Comparison of ENCODE assay signal across 18 cellular contexts in the genomic region with DNA sequence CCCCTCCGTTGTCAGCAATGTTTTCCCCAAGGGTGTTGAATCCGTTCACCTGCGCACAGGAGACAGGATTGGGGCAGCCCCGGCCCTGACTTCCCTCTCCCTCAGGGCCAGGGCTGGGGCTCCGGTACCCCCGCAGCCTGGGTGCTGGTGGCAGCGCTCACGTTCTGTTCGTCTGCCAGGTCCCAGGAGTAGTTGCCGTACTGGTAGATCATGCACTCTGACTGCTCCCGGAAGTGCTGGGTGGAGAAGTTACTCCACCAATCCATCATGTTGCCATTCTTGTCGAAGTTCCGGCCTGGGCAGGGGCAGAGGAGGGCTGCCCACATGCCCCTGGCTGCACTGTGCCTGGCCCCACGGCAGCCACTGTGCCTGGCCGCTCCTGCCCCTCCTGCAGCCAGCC. TPM values are rescaled to one million over a fixed set of nuclear protein-coding genes. Genes with fewer than 3 reads are reported as not detected.
DNase-seq lines count a peak whose midpoint lies in the region; ATAC-seq and TF ChIP-seq lines count a peak whose summit lies in the region.
"Had no signal": no experiment of that assay in that cellular context is flagged by ENCODE, and none has a peak within 500 bp of the region (broad histone marks: within the 10 kb centered on the region; RNA-seq: fewer than 3 reads in every experiment).

No MANE protein-coding gene starts in this region.

- H3K18ac ChIP-seq in neuronal stem cell (ENCODE audit: low read length): no peak overlapping the region

- H4K8ac ChIP-seq in neuronal stem cell (ENCODE audit: low read depth, low read length): no peak overlapping the region

- no peak overlapping the region for H2BK15ac ChIP-seq in neuronal stem cell (ENCODE audit: low read length)

- H4K20me1 ChIP-seq in SK-N-SH (ENCODE audit: insufficient read depth): no peaks in the 10 kb centered on the region

- H2BK12ac ChIP-seq in neuronal stem cell (ENCODE audit: low read length): no peak overlapping the region

- H3K9me3 Mint-ChIP-seq in activated naive CD8-positive, alpha-beta T cell treated with anti-CD3 and anti-CD28 coated beads, Interleukin-2, amount 10 ng/mL, durations not matched to agents 7 days and 5 days: no peaks in the 10 kb centered on the region

- H2AK5ac ChIP-seq in neuronal stem cell (ENCODE audit: low read depth, low read length): peak overlapping the region; percentile 70

- peak overlapping the region; percentile 73 for H3K4me3 Mint-ChIP-seq in activated naive CD8-positive, alpha-beta T cell treated with anti-CD3 and anti-CD28 coated beads, Interleukin-2, amount 10 ng/mL, durations not matched to agents 7 days and 5 days

- peaks cover 2% of the 10 kb centered on the region for H3K36me3 Mint-ChIP-seq in activated naive CD8-positive, alpha-beta T cell treated with anti-CD3 and anti-CD28 coated beads, Interleukin-2, amount 10 ng/mL, durations not matched to agents 7 days and 5 days

- TF ChIP-seq CTCF in SK-N-SH (IDR thresholded peaks at IDR 0.05): no peak
- no peak for TF ChIP-seq CTCF in LNCaP clone FGC (IDR thresholded peaks at IDR 0.05; ENCODE audit: control insufficient read depth, extremely low read depth, insufficient read depth)

- TF ChIP-seq RAD21 in SK-N-SH (IDR thresholded peaks at IDR 0.05; ENCODE audit: low read length): no peak

- no peak overlapping the region for H2BK120ac ChIP-seq in neuronal stem cell (ENCODE audit: low read depth, low read length)

- peak overlapping the region; percentile 38 for H3K14ac ChIP-seq in neuronal stem cell (ENCODE audit: low read length)

- H3K9me2 ChIP-seq in SK-N-SH: no peaks in the 10 kb centered on the region

- H4K91ac ChIP-seq in neuronal stem cell (ENCODE audit: low read depth, low read length, poor library complexity): peak overlapping the region; percentile 85

- no peak overlapping the region for H3K23ac ChIP-seq in neuronal stem cell (ENCODE audit: low read depth, low read length, poor library complexity)

- peaks cover 3% of the 10 kb centered on the region for H3K4me1 Mint-ChIP-seq in activated naive CD8-positive, alpha-beta T cell treated with anti-CD3 and anti-CD28 coated beads, Interleukin-2, amount 10 ng/mL, durations not matched to agents 7 days and 5 days

- H3K4me3 ChIP-seq in SK-N-SH (ENCODE audit: low read depth in 2 of 2, low read length in 1 of 2) (no peak overlapping the region), LNCaP clone FGC (ENCODE audit: low read depth, low read length) (peak overlapping the region; percentile 59), neuronal stem cell (ENCODE audit: low read length in 2 of 2) (no peak overlapping the region)
- H3K4me3 ChIP-seq: A549, heart left ventricle, SJCRH30, testis had no signal

- H3K9ac ChIP-seq in SK-N-SH (no peak overlapping the region), neuronal stem cell (ENCODE audit: low read depth, low read length, poor library complexity) (no peak overlapping the region)

- H3F3A ChIP-seq in SK-N-SH (replicated peaks; ENCODE audit: insufficient read depth): no peaks in the 10 kb centered on the region

- H3K36me3 ChIP-seq in SK-N-SH (replicated peaks in 1 of 2; ENCODE audit: control insufficient read depth in 1 of 2, insufficient read depth in 2 of 2, low read length in 1 of 2): peaks cover 0 to 5% of the 10 kb centered on the region in 2 experiments
- peaks cover 7 to 9% of the 10 kb centered on the region in 2 donors for H3K36me3 ChIP-seq in neuronal stem cell (replicated peaks in 1 of 2; ENCODE audit: control insufficient read depth in 2 of 2, insufficient read depth in 2 of 2, low read length in 2 of 2)
- H3K36me3 ChIP-seq: SJCRH30 had no signal

- H3K9me3 ChIP-seq in SK-N-SH (no peaks in the 10 kb centered on the region), neuronal stem cell (replicated peaks in 1 of 2; ENCODE audit: control insufficient read depth in 2 of 2, insufficient read depth in 1 of 2, low read depth in 1 of 2, low read length in 2 of 2) (peaks cover 0 to 14% of the 10 kb centered on the region in 2 donors)
- H3K9me3 ChIP-seq: A549, SJCRH30, testis had no signal

- H3K27ac ChIP-seq in SK-N-SH (ENCODE audit: low read depth in 2 of 2, low read length in 1 of 2): no peak overlapping the region
- H3K27ac ChIP-seq in neuronal stem cell (replicated peaks; ENCODE audit: low read length): no peak overlapping the region
- H3K27ac ChIP-seq: A549, heart left ventricle, HL-60, SJCRH30, testis had no signal

- peak overlapping the region; percentile 78 for H3K27ac Mint-ChIP-seq in activated naive CD8-positive, alpha-beta T cell treated with anti-CD3 and anti-CD28 coated beads, Interleukin-2, amount 10 ng/mL, durations not matched to agents 7 days and 5 days

- DNase-seq in SK-N-SH (peak; percentile 21), LNCaP clone FGC (ENCODE audit: low read depth) (peak; percentile 52), neuronal stem cell (ENCODE audit: low spot score) (no peak)
- DNase-seq in activated naive CD8-positive, alpha-beta T cell treated with anti-CD3 and anti-CD28 coated beads, Interleukin-2, amount 10 ng/mL, durations not matched to agents 7 days and 5 days: peak; percentile 31
- DNase-seq in NK-92 treated with Interleukin-12 subunit alpha and Interleukin-12 subunit beta, amount 100 ng/mL, for 24 hours (lab: John Stamatoyannopoulos, UW): no peak
- DNase-seq: activated CD4-positive, alpha-beta T cell treated with anti-CD3 and anti-CD28 coated beads, Interleukin-2, amount 50 U/mL, for 48 hours; anterior cingulate cortex; mesenchymal stem cell; MM.1S; SJCRH30; testis had no signal

- H3K27me3 Mint-ChIP-seq in activated naive CD8-positive, alpha-beta T cell treated with anti-CD3 and anti-CD28 coated beads, Interleukin-2, amount 10 ng/mL, durations not matched to agents 7 days and 5 days: no peaks in the 10 kb centered on the region

- H3K79me2 ChIP-seq in SK-N-SH (ENCODE audit: insufficient read depth): no peaks in the 10 kb centered on the region

- 79% methylated on average over 5 of the region's 15 CpGs for WGBS in SK-N-SH (ENCODE audit: low lambda C conversion rate)
- WGBS in neuronal stem cell (ENCODE audit: extremely low coverage in 2 of 2, insufficient read length in 2 of 2, insufficient replicate concordance in 1 of 2), 2 donors: no CpG with 5 or more reads among the region's 15 CpGs

- no peaks in the 10 kb centered on the region for H3K27me3 ChIP-seq in SK-N-SH (ENCODE audit: insufficient read depth)
- H3K27me3 ChIP-seq in neuronal stem cell (ENCODE audit: control insufficient read depth in 3 of 3, insufficient read depth in 3 of 3, low read depth in 1 of 3, low read length in 3 of 3): peaks cover 0 to 15% (median 0%) of the 10 kb centered on the region in 3 experiments
- H3K27me3 ChIP-seq: testis had no signal

- POLR2A ChIA-PET in SK-N-SH (lab: Yijun Ruan, JAX): no interaction called here
- POLR2A ChIA-PET in activated naive CD8-positive, alpha-beta T cell treated with anti-CD3 and anti-CD28 coated beads, Interleukin-2, amount 10 ng/mL, durations not matched to agents 7 days and 5 days (lab: Charles Lee): no interaction called here

- H2BK5ac ChIP-seq in neuronal stem cell (ENCODE audit: low read length): no peak overlapping the region

- H2AFZ ChIP-seq in SK-N-SH (ENCODE audit: low read depth) (no peak overlapping the region), neuronal stem cell (ENCODE audit: low read length) (no peak overlapping the region)

- H3K4me1 ChIP-seq in SK-N-SH (ENCODE audit: control insufficient read depth in 1 of 2, insufficient read depth in 2 of 2, low read depth in 1 of 2, low read length in 1 of 2) (peaks cover 0 to 19% of the 10 kb centered on the region in 2 experiments; a peak in 2 of 4 replicates), neuronal stem cell (ENCODE audit: control insufficient read depth in 2 of 2, insufficient read depth in 1 of 2, low read depth in 1 of 2, low read length in 2 of 2) (peaks cover 0 to 3% of the 10 kb centered on the region in 2 donors)
- H3K4me1 ChIP-seq: A549 had no signal

- peaks cover 8% of the 10 kb centered on the region for H3K79me1 ChIP-seq in neuronal stem cell (ENCODE audit: low read depth, low read length)

- no peak for ATAC-seq in SK-N-SH treated with all-trans-retinoic acid at 6 μM for 48 hours
- peak; percentile 53 for ATAC-seq in activated naive CD8-positive, alpha-beta T cell treated with anti-CD3 and anti-CD28 coated beads, Interleukin-2, amount 10 ng/mL, durations not matched to agents 7 days and 5 days (ENCODE audit: low read depth)
- ATAC-seq in GM21390 (IDR thresholded peaks at IDR 0.05; ENCODE audit: unreplicated experiment): no peak
- ATAC-seq in HG03565 (IDR thresholded peaks at IDR 0.05; ENCODE audit: unreplicated experiment): no peak
- ATAC-seq: A549, heart left ventricle had no signal

- no peak for TF ChIP-seq EP300 in SK-N-SH (IDR thresholded peaks at IDR 0.05; ENCODE audit: borderline replicate concordance in 1 of 2, low read depth in 1 of 2, low read length in 1 of 2)

- CTCF ChIA-PET in SK-N-SH (lab: Yijun Ruan, JAX): no interaction called here

- H3K4me2 ChIP-seq in SK-N-SH (no peak overlapping the region), neuronal stem cell (ENCODE audit: insufficient read depth, low read length, poor library complexity, severe bottlenecking) (peak overlapping the region; percentile 11)
- H3K4me2 ChIP-seq: A549 had no signal

- H3K4ac ChIP-seq in neuronal stem cell (ENCODE audit: low read length): no peak overlapping the region

TF ChIP-seq in SK-N-SH, 30 proteins besides CTCF, POLR2A, EP300 and RAD21 (continues in another document):
- no peak for TF ChIP-seq RXRA (IDR thresholded peaks at IDR 0.05; ENCODE audit: borderline replicate concordance, low read depth)

RNA-seq across cellular contexts. Expression of a gene that starts 6.1 kb away (rescaled TPM):
- polyA plus RNA-seq in SK-N-SH (2012; rRNA removed): 28.0 and 33.7 TPM in 2 replicates
- 13.0 and 22.1 TPM in 2 replicates for polyA plus RNA-seq in SK-N-SH (2012; cell fraction: cytosol; rRNA removed)
- 43.9 and 44.0 TPM in 2 replicates for polyA plus RNA-seq in SK-N-SH (2012; cell fraction: nucleus; rRNA removed)
- total RNA-seq in activated naive CD8-positive, alpha-beta T cell treated with anti-CD3 and anti-CD28 coated beads, Interleukin-2, amount 10 ng/mL, durations not matched to agents 7 days and 5 days: 10 to 100 TPM; 37.3 to 37.6 TPM
- polyA plus RNA-seq in neuronal stem cell (2013, experiment 1 of 2): 35.1 TPM
- polyA plus RNA-seq in neuronal stem cell (2013, experiment 2 of 2): 35.3 TPM

RNA-seq across cellular contexts. Expression of a gene that starts 36.5 kb away (rescaled TPM):
- 0.19 and 0.28 TPM in 2 replicates for polyA plus RNA-seq in SK-N-SH (2012; rRNA removed)
- polyA plus RNA-seq in SK-N-SH (2012; cell fraction: cytosol; rRNA removed): 0.03 and 0.08 TPM in 2 replicates
- polyA plus RNA-seq in SK-N-SH (2012; cell fraction: nucleus; rRNA removed): 0.61 and 0.96 TPM in 2 replicates
- total RNA-seq in activated naive CD8-positive, alpha-beta T cell treated with anti-CD3 and anti-CD28 coated beads, Interleukin-2, amount 10 ng/mL, durations not matched to agents 7 days and 5 days: 100 to 1,000 TPM; 131 to 134 TPM
- 1.1 TPM for polyA plus RNA-seq in neuronal stem cell (2013, experiment 1 of 2)
- 1.3 TPM for polyA plus RNA-seq in neuronal stem cell (2013, experiment 2 of 2)
- total RNA-seq: SJCRH30 had no signal

RNA-seq across cellular contexts. Expression of a gene that starts 40.1 kb away (rescaled TPM):
- polyA plus RNA-seq in SK-N-SH (2012; rRNA removed): 0.16 and 0.26 TPM in 2 replicates
- 0.22 and 0.35 TPM in 2 replicates for polyA plus RNA-seq in SK-N-SH (2012; cell fraction: cytosol; rRNA removed)
- polyA plus RNA-seq in SK-N-SH (2012; cell fraction: nucleus; rRNA removed): 0.42 and 1.0 TPM in 2 replicates
- 1 to 10 TPM; 3.0 to 4.1 TPM for total RNA-seq in activated naive CD8-positive, alpha-beta T cell treated with anti-CD3 and anti-CD28 coated beads, Interleukin-2, amount 10 ng/mL, durations not matched to agents 7 days and 5 days
- polyA plus RNA-seq in neuronal stem cell (2013, experiment 1 of 2): 1.1 TPM
- 1.4 TPM for polyA plus RNA-seq in neuronal stem cell (2013, experiment 2 of 2)
- total RNA-seq: Daoy, SJCRH30 had no signal
- polyA plus RNA-seq: A549 had no signal

Comparison
In these comparisons a context has a peak if more than half of its experiments do, and no peak if none do; other contexts are left out.
1. DNase-seq: peak in SK-N-SH (single experiment), LNCaP clone FGC (single experiment) and activated naive CD8-positive, alpha-beta T cell treated with anti-CD3 and anti-CD28 coated beads, Interleukin-2, amount 10 ng/mL, durations not matched to agents 7 days and 5 days (single experiment); none in neuronal stem cell (single experiment) and NK-92 treated with Interleukin-12 subunit alpha and Interleukin-12 subunit beta, amount 100 ng/mL, for 24 hours (single experiment).